ENCODE assay signal across 11 cellular contexts in the genomic region with DNA sequence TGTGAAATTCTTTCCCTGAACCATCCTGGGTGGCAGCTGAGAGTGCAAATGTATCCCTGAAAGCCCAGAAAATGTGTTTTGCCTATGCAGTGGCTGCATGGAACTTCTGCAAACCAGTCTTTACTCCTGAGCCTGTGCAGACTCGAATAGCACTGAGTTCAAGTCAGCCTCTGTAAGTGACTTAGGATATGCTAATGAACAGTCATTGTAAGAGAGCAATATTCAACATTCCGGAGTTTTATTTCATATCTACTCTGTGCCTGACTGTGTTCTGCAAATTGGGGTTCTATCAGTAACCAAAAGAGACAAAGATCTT.
DNase-seq lines count a peak whose midpoint lies in the region; ATAC-seq and TF ChIP-seq lines count a peak whose summit lies in the region.
"Had no signal": no experiment of that assay in that cellular context is flagged by ENCODE, and none has a peak within 500 bp of the region (broad histone marks: within the 10 kb centered on the region; RNA-seq: fewer than 3 reads in every experiment).

No MANE protein-coding gene starts in this region.

- H3K79me2 ChIP-seq in ACC112 (ENCODE audit: control insufficient read depth, insufficient read depth, low read length, unreplicated experiment), result no peaks in the 10 kb centered on the region

- TF ChIP-seq CTCF in nephron (IDR thresholded peaks at IDR 0.05; ENCODE audit: unreplicated experiment in 3 of 3) (no peak), foreskin fibroblast (IDR thresholded peaks at IDR 0.05; ENCODE audit: low read depth, low read length) (no peak)

- H3K27me3 ChIP-seq in ACC112 (ENCODE audit: insufficient read depth, low read length), result no peaks in the 10 kb centered on the region

- peak overlapping the region; percentile 98 for H3K27ac ChIP-seq in ACC112 (ENCODE audit: low read depth, low read length)

- no peak overlapping the region for H2AFZ ChIP-seq in ACC112 (ENCODE audit: low read length, unreplicated experiment)

- peaks cover 51% of the 10 kb centered on the region for H3K4me1 Mint-ChIP-seq in dendritic cell treated with granulocyte-macrophage colony-stimulating factor and Interleukin-4, amounts not matched to agents 40 ng/mL and 50 ng/mL, for 4 days (ENCODE audit: low read depth)
- H3K4me1 Mint-ChIP-seq in nephron, result peaks cover 31% of the 10 kb centered on the region
- peaks cover 8% of the 10 kb centered on the region for H3K4me1 Mint-ChIP-seq in activated CD4-positive, alpha-beta memory T cell treated with anti-CD3 and anti-CD28 coated beads for 36 hours (ENCODE audit: low read depth)

- peak overlapping the region; percentile 99 for H3K27ac Mint-ChIP-seq in dendritic cell treated with granulocyte-macrophage colony-stimulating factor and Interleukin-4, amounts not matched to agents 40 ng/mL and 50 ng/mL, for 4 days
- H3K27ac Mint-ChIP-seq in nephron, result peak overlapping the region; percentile 76 to 93 (median 84)
- H3K27ac Mint-ChIP-seq in activated CD4-positive, alpha-beta memory T cell treated with anti-CD3 and anti-CD28 coated beads for 36 hours, result no peak overlapping the region
- H3K27ac Mint-ChIP-seq: memory B cell had no signal

- intact Hi-C loops in dendritic cell treated with granulocyte-macrophage colony-stimulating factor and Interleukin-4, amounts not matched to agents 40 ng/mL and 50 ng/mL, for 4 days (cut with micrococcal nuclease), result loop anchor here (5.0 kb wide), 1 partner anchor 481 kb away; the partner anchor contains the start of gene SIPA1L2
- intact Hi-C loops in activated CD4-positive, alpha-beta memory T cell treated with anti-CD3 and anti-CD28 coated beads for 36 hours (cut with micrococcal nuclease), result no loop called here

- POLR2A ChIA-PET in activated CD4-positive, alpha-beta memory T cell treated with anti-CD3 and anti-CD28 coated beads for 36 hours (lab: Charles Lee), result no interaction called here

- peak overlapping the region; percentile 55 for H3K4me3 ChIP-seq in ACC112 (ENCODE audit: low read depth, low read length)
- no peak overlapping the region for H3K4me3 ChIP-seq in foreskin fibroblast (ENCODE audit: low read depth in 1 of 2, low read length in 2 of 2)

- TF ChIP-seq RAD21 in Ishikawa (IDR thresholded peaks at IDR 0.05; ENCODE audit: low read depth), result no peak

- TF ChIP-seq EP300 in Ishikawa (IDR thresholded peaks at IDR 0.05; ENCODE audit: borderline replicate concordance), result no peak

- H3K36me3 Mint-ChIP-seq in dendritic cell treated with granulocyte-macrophage colony-stimulating factor and Interleukin-4, amounts not matched to agents 40 ng/mL and 50 ng/mL, for 4 days (ENCODE audit: low read depth), result no peaks in the 10 kb centered on the region
- H3K36me3 Mint-ChIP-seq in nephron (ENCODE audit: low read depth), result peaks cover 9% of the 10 kb centered on the region
- peaks cover 32% of the 10 kb centered on the region for H3K36me3 Mint-ChIP-seq in activated CD4-positive, alpha-beta memory T cell treated with anti-CD3 and anti-CD28 coated beads for 36 hours

- DNase-seq in foreskin fibroblast (no peak), kidney glomerular epithelial cell (lab: John Stamatoyannopoulos, UW) (no peak)
- DNase-seq in activated CD4-positive, alpha-beta memory T cell treated with anti-CD3 and anti-CD28 coated beads for 36 hours, result no peak
- DNase-seq: activated effector memory CD4-positive, alpha-beta T cell treated with Interleukin-2 at 50 U/mL for 16 hours; T-helper 9 cell had no signal

- H3K27me3 Mint-ChIP-seq in dendritic cell treated with granulocyte-macrophage colony-stimulating factor and Interleukin-4, amounts not matched to agents 40 ng/mL and 50 ng/mL, for 4 days, result no peaks in the 10 kb centered on the region
- peaks cover 42% of the 10 kb centered on the region for H3K27me3 Mint-ChIP-seq in nephron (ENCODE audit: low read depth)
- H3K27me3 Mint-ChIP-seq in activated CD4-positive, alpha-beta memory T cell treated with anti-CD3 and anti-CD28 coated beads for 36 hours, result no peaks in the 10 kb centered on the region
- H3K27me3 Mint-ChIP-seq: memory B cell had no signal

- peaks cover 41% of the 10 kb centered on the region for H3K4me1 ChIP-seq in ACC112 (ENCODE audit: control insufficient read depth, insufficient read depth, low read length, unreplicated experiment)

- no peaks in the 10 kb centered on the region for H3K9me3 Mint-ChIP-seq in dendritic cell treated with granulocyte-macrophage colony-stimulating factor and Interleukin-4, amounts not matched to agents 40 ng/mL and 50 ng/mL, for 4 days
- peaks cover 2% of the 10 kb centered on the region for H3K9me3 Mint-ChIP-seq in nephron
- H3K9me3 Mint-ChIP-seq in activated CD4-positive, alpha-beta memory T cell treated with anti-CD3 and anti-CD28 coated beads for 36 hours, result no peaks in the 10 kb centered on the region
- H3K9me3 Mint-ChIP-seq: memory B cell had no signal

- H3K36me3 ChIP-seq in ACC112 (ENCODE audit: insufficient read depth, low read length), result 0 out of 2 replicates have a peak, but pooled peaks cover 4% of the 10 kb centered on the region

- no peak for ATAC-seq in GM21360 (IDR thresholded peaks at IDR 0.05; ENCODE audit: unreplicated experiment)

- CTCF ChIA-PET in activated CD4-positive, alpha-beta memory T cell treated with anti-CD3 and anti-CD28 coated beads for 36 hours (lab: Charles Lee), result no interaction called here

- H3K4me3 Mint-ChIP-seq in dendritic cell treated with granulocyte-macrophage colony-stimulating factor and Interleukin-4, amounts not matched to agents 40 ng/mL and 50 ng/mL, for 4 days, result peak overlapping the region; percentile 69
- no peak overlapping the region for H3K4me3 Mint-ChIP-seq in nephron
- no peak overlapping the region for H3K4me3 Mint-ChIP-seq in activated CD4-positive, alpha-beta memory T cell treated with anti-CD3 and anti-CD28 coated beads for 36 hours
- H3K4me3 Mint-ChIP-seq: memory B cell had no signal

TF ChIP-seq in Ishikawa, 13 proteins besides CTCF, POLR2A, EP300 and RAD21:
- no peak for TF ChIP-seq REST (IDR thresholded peaks at IDR 0.05; ENCODE audit: low read depth)
- 0 out of 2 replicates have a peak, but pooled peaks have one; percentile 20 for TF ChIP-seq FOXM1 (IDR thresholded peaks at IDR 0.05; ENCODE audit: borderline replicate concordance, low read depth)
TF ChIP-seq in Ishikawa: peak in this region for 1.
